In genomic region chr16:50806099-50807062, GRCh38 we compare ENCODE assay signal across 1 cellular context.
A peak's percentile ranks its signal among the peaks of the same experiment; 100 is the strongest.
TF ChIP-seq lines count a peak whose summit lies in the region.

No MANE protein-coding gene starts in this region.

TF ChIP-seq in HepG2, 621 proteins besides CTCF, POLR2A, EP300 and RAD21 (continued from another document and continues in another):
- TF ChIP-seq MYPOP (CRISPR knock-in tag; IDR thresholded peaks at IDR 0.05), result 0 out of 2 replicates have a peak, but pooled peaks have one; percentile 17
- TF ChIP-seq SKI (IDR thresholded peaks at IDR 0.05; ENCODE audit: partially characterized antibody), result no peak
- peak; percentile 71; the same call in 1 of the 2 replicates for TF ChIP-seq PHF21A (CRISPR knock-in tag; IDR thresholded peaks at IDR 0.05)
- 0 out of 2 replicates have a peak, but pooled peaks have one; percentile 16 for TF ChIP-seq ZNF12 (CRISPR knock-in tag; IDR thresholded peaks at IDR 0.05)
- no peak for TF ChIP-seq ZBTB37 (CRISPR knock-in tag; IDR thresholded peaks at IDR 0.05)
- TF ChIP-seq ZNF317 (CRISPR knock-in tag; IDR thresholded peaks at IDR 0.05), result peak; percentile 68; the same call in 1 of the 2 replicates
- TF ChIP-seq PHF8 (CRISPR knock-in tag; IDR thresholded peaks at IDR 0.05), result 0 out of 2 replicates have a peak, but pooled peaks have one; percentile 2
- no peak for TF ChIP-seq ZC3H13 (CRISPR knock-in tag; IDR thresholded peaks at IDR 0.05)
- TF ChIP-seq ZNF574 (CRISPR knock-in tag; IDR thresholded peaks at IDR 0.05), result peak; percentile 41; the same call in 1 of the 2 replicates
- no peak for TF ChIP-seq MLX (CRISPR knock-in tag; IDR thresholded peaks at IDR 0.05)
- no peak for TF ChIP-seq CC2D1A (CRISPR knock-in tag; IDR thresholded peaks at IDR 0.05)
- no peak for TF ChIP-seq HDAC6 (IDR thresholded peaks at IDR 0.05; ENCODE audit: low read depth, low read length)
- no peak for TF ChIP-seq ZNF879 (CRISPR knock-in tag; IDR thresholded peaks at IDR 0.05)
- no peak for TF ChIP-seq KLF12 (CRISPR knock-in tag; IDR thresholded peaks at IDR 0.05; ENCODE audit: borderline replicate concordance)
- TF ChIP-seq BORCS8-MEF2B (CRISPR knock-in tag; IDR thresholded peaks at IDR 0.05), result peak; percentile 87
- TF ChIP-seq ZBTB8A (CRISPR knock-in tag; IDR thresholded peaks at IDR 0.05; ENCODE audit: borderline replicate concordance, low read depth), result 0 out of 2 replicates have a peak, but pooled peaks have one; percentile 50
- TF ChIP-seq EEA1 (CRISPR knock-in tag; IDR thresholded peaks at IDR 0.05; ENCODE audit: borderline replicate concordance), result no peak
- no peak for TF ChIP-seq ZNF224 (CRISPR knock-in tag; IDR thresholded peaks at IDR 0.05)
- TF ChIP-seq TRAFD1 (CRISPR knock-in tag; IDR thresholded peaks at IDR 0.05; ENCODE audit: borderline replicate concordance), result no peak
- no peak for TF ChIP-seq PBX3 (CRISPR knock-in tag; IDR thresholded peaks at IDR 0.05; ENCODE audit: borderline replicate concordance)
- TF ChIP-seq BATF2 (CRISPR knock-in tag; IDR thresholded peaks at IDR 0.05), result no peak
- TF ChIP-seq IRF9 (CRISPR knock-in tag; IDR thresholded peaks at IDR 0.05; ENCODE audit: borderline replicate concordance), result no peak
- TF ChIP-seq ZNF256 (CRISPR knock-in tag; conservative IDR thresholded peaks at IDR 0.05), result 0 out of 2 replicates have a peak, but pooled peaks have one; percentile 7
- peak; percentile 90 to 93; a peak in 3 of 4 replicates for TF ChIP-seq HMGXB4 (CRISPR knock-in tag; IDR thresholded peaks at IDR 0.05; ENCODE audit: borderline replicate concordance in 1 of 2, low read depth in 1 of 2)
- TF ChIP-seq SRSF4 (IDR thresholded peaks at IDR 0.05; ENCODE audit: low read depth, low read length, poor library complexity, severe bottlenecking), result no peak
- 0 out of 2 replicates have a peak, but pooled peaks have one; percentile 51 for TF ChIP-seq ZNF678 (CRISPR knock-in tag; IDR thresholded peaks at IDR 0.05)
- TF ChIP-seq MAFF (IDR thresholded peaks at IDR 0.05; ENCODE audit: low read depth, low read length), result 0 out of 2 replicates have a peak, but pooled peaks have one; percentile 1
- TF ChIP-seq PRDM15 (CRISPR knock-in tag; IDR thresholded peaks at IDR 0.05), result no peak
- peak; percentile 59; the same call in 1 of the 2 replicates for TF ChIP-seq MEIS2 (CRISPR knock-in tag; IDR thresholded peaks at IDR 0.05)
- no peak for TF ChIP-seq FIP1L1 (IDR thresholded peaks at IDR 0.05; ENCODE audit: borderline replicate concordance, insufficient read depth, low read depth, low read length)
- TF ChIP-seq ZNF776 (CRISPR knock-in tag; IDR thresholded peaks at IDR 0.05), result no peak
- no peak for TF ChIP-seq NFRKB (IDR thresholded peaks at IDR 0.05)
- TF ChIP-seq CENPX (CRISPR knock-in tag; IDR thresholded peaks at IDR 0.05), result no peak
- 0 out of 2 replicates have a peak, but pooled peaks have one; percentile 40 for TF ChIP-seq ZNF121 (CRISPR knock-in tag; IDR thresholded peaks at IDR 0.05)
- 0 out of 2 replicates have a peak, but pooled peaks have one; percentile 38 for TF ChIP-seq ERF (CRISPR knock-in tag; IDR thresholded peaks at IDR 0.05)
- peak; percentile 93; the same call in 1 of the 2 replicates for TF ChIP-seq ZNF557 (CRISPR knock-in tag; IDR thresholded peaks at IDR 0.05)
- TF ChIP-seq SRF (IDR thresholded peaks at IDR 0.05; ENCODE audit: low read depth, low read length), result 0 out of 2 replicates have a peak, but pooled peaks have one; percentile 29
- TF ChIP-seq NR3C1 (CRISPR knock-in tag; IDR thresholded peaks at IDR 0.05), result no peak
- no peak; the same call in 1 of the 2 replicates for TF ChIP-seq ZNF513 (CRISPR knock-in tag; conservative IDR thresholded peaks at IDR 0.05)
- TF ChIP-seq MEF2D (CRISPR knock-in tag; IDR thresholded peaks at IDR 0.05), result peak; percentile 18; the same call in 1 of the 2 replicates
- TF ChIP-seq ZNF580 (CRISPR knock-in tag; IDR thresholded peaks at IDR 0.05; ENCODE audit: borderline replicate concordance, low read depth), result peak; percentile 18; the same call in 1 of the 2 replicates
- TF ChIP-seq HNRNPK (IDR thresholded peaks at IDR 0.05; ENCODE audit: low read depth, low read length, poor library complexity, severe bottlenecking), result no peak
